Comparison of ENCODE assay signal across 8 cellular contexts in genomic region chr9:125262217-125262991, GRCh38. TPM values are rescaled to one million over a fixed set of nuclear protein-coding genes. Genes with fewer than 3 reads are reported as not detected.
DNase-seq lines count a peak whose midpoint lies in the region; ATAC-seq and TF ChIP-seq lines count a peak whose summit lies in the region.

No MANE protein-coding gene starts in this region.

- CTCF ChIA-PET in mammary epithelial cell (lab: Charles Lee; ENCODE audit: low non-redundant PET) = interaction anchor here (0.6 kb wide), 1 partner anchor 99 kb away, joined by 4 read pairs; no protein-coding TSS in a partner anchor

- 15% methylated on average over 7 of the region's 17 CpGs for WGBS in mammary epithelial cell (ENCODE audit: low coverage, missing lambda C conversion rate)

- no peaks in the 10 kb centered on the region for H3K27me3 ChIP-seq in mammary epithelial cell (ENCODE audit: insufficient read depth, low read length)
- no peaks in the 10 kb centered on the region for H3K27me3 ChIP-seq in uterus

- in situ Hi-C loops in G401 (cut with HindIII; ENCODE audit: low sequenced_read_pairs) (no loop called here), mammary epithelial cell (cut with MboI; ENCODE audit: low sequenced_read_pairs in 2 of 2) (no loop called here)

- no peaks in the 10 kb centered on the region for H4K20me1 ChIP-seq in mammary epithelial cell (ENCODE audit: insufficient read depth, low read length)

- H3K4me3 ChIP-seq in mammary epithelial cell (replicated peaks in 1 of 3; ENCODE audit: insufficient read depth in 1 of 3, low read depth in 2 of 3, low read length in 3 of 3) (peak overlapping the region; percentile 80 to 98 (median 86)), uterus (peak overlapping the region; percentile 76 to 87)

- H3K9me3 ChIP-seq in mammary epithelial cell (replicated peaks; ENCODE audit: insufficient read depth, low read length) = no peaks in the 10 kb centered on the region
- H3K9me3 ChIP-seq in uterus = no peaks in the 10 kb centered on the region

- TF ChIP-seq CTCF in mammary epithelial cell (conservative IDR thresholded peaks at IDR 0.05 in 1 of 2, IDR thresholded peaks at IDR 0.05 in 1 of 2; ENCODE audit: extremely low read depth in 1 of 2, insufficient read depth in 1 of 2, low read depth in 1 of 2, low read length in 2 of 2) (no peak), uterus (IDR thresholded peaks at IDR 0.05) (no peak)

- DNase-seq in G401 (ENCODE audit: low spot score) (peak; percentile 15), NAMALWA (ENCODE audit: low spot score) (peak; percentile 53), mammary epithelial cell (no peak), memory B cell (ENCODE audit: low spot score in 2 of 2) (no peak), uterus (no peak)
- DNase-seq in activated CD4-positive, alpha-beta T cell treated with anti-CD3 and anti-CD28 coated beads for 4 hours = no peak

- peak overlapping the region; percentile 97 for H3K27ac Mint-ChIP-seq in memory B cell

- H3K9ac ChIP-seq in mammary epithelial cell (ENCODE audit: insufficient read depth, low read length) = peak overlapping the region; percentile 76

- ATAC-seq in GM21723 (IDR thresholded peaks at IDR 0.05; ENCODE audit: unreplicated experiment) (peak; percentile 35), memory B cell (ENCODE audit: low read depth) (no peak), GM18873 (IDR thresholded peaks at IDR 0.05; ENCODE audit: low FRiP score, unreplicated experiment) (no peak)

- H3K36me3 Mint-ChIP-seq in memory B cell = peaks cover 8% of the 10 kb centered on the region

- peak overlapping the region; percentile 43 for H3K27ac ChIP-seq in mammary epithelial cell (ENCODE audit: insufficient read depth, low read depth, low read length)
- H3K27ac ChIP-seq in uterus = peak overlapping the region; percentile 47 to 82

- BruUV-seq in mammary epithelial cell (replicated peaks; lab: Mats Ljungman, UMichigan) = TSS peak; percentile 28

- peaks cover 55% of the 10 kb centered on the region for H3K79me2 ChIP-seq in mammary epithelial cell (ENCODE audit: insufficient read depth, low read length)

- H3K4me1 ChIP-seq in mammary epithelial cell (ENCODE audit: insufficient read depth, low read length) (peaks cover 4% of the 10 kb centered on the region), uterus (no peaks in the 10 kb centered on the region)

- H3K4me2 ChIP-seq in mammary epithelial cell (ENCODE audit: insufficient read depth, low read depth, low read length) = peak overlapping the region; percentile 72

- peak overlapping the region; percentile 92 for H2AFZ ChIP-seq in mammary epithelial cell (ENCODE audit: low read depth, low read length)

- no peak for TF ChIP-seq POLR2A in uterus (IDR thresholded peaks at IDR 0.05)

- H3K36me3 ChIP-seq in mammary epithelial cell (ENCODE audit: insufficient read depth, low read length) = peaks cover 3% of the 10 kb centered on the region
- no peaks in the 10 kb centered on the region for H3K36me3 ChIP-seq in uterus

- dilution Hi-C loops in mammary epithelial cell (cut with HindIII; ENCODE audit: low sequenced_read_pairs) = no loop called here

- intact Hi-C loops in mammary epithelial cell (cut with micrococcal nuclease) = no loop called here
- intact Hi-C loops in uterus (cut with DNase I; ENCODE audit: low total_unique reads) = no loop called here

- no peaks in the 10 kb centered on the region for H3K9me3 Mint-ChIP-seq in memory B cell

- H3K4me1 Mint-ChIP-seq in memory B cell = peaks cover 22% of the 10 kb centered on the region

- peak overlapping the region; percentile 99 for H3K4me3 Mint-ChIP-seq in memory B cell

- H3K27me3 Mint-ChIP-seq in memory B cell = no peaks in the 10 kb centered on the region

RNA-seq across cellular contexts. Expression of gene GAPVD1, which starts 0.8 kb away (rescaled TPM):
- 29.5 and 37.4 TPM in 2 replicates for total RNA-seq in G401 (2014; rRNA removed; shearing (Covaris generic))
- total RNA-seq in mammary epithelial cell (10 to 100 TPM; 58.1 to 73.7 TPM), uterus (10 to 100 TPM; 41.0 to 73.8 (median 64.0) TPM)
- polyA plus RNA-seq in mammary epithelial cell = 21.2 TPM
- polyA minus RNA-seq in mammary epithelial cell = 40.2 TPM

RNA-seq across cellular contexts. Expression of gene HSPA5, which starts 21.3 kb away (rescaled TPM):
- 86.5 and 145 TPM in 2 replicates for total RNA-seq in G401 (2014; rRNA removed; shearing (Covaris generic))
- total RNA-seq in mammary epithelial cell (100 to 1,000 TPM; 126 to 485 TPM), uterus (100 to 1,000 TPM in 2 of 4 donors, 10 to 100 TPM in 2; 23.1 to 143 (median 88.4) TPM)
- polyA plus RNA-seq in mammary epithelial cell = 237 TPM
- polyA minus RNA-seq in mammary epithelial cell = 229 TPM

Comparison
In these comparisons a context has a peak if more than half of its experiments do, and no peak if none do; other contexts are left out.
1. DNase-seq: peak in G401 (single experiment) and NAMALWA (single experiment); none in mammary epithelial cell (single experiment), memory B cell (0 of 2), uterus (0 of 2) and activated CD4-positive, alpha-beta T cell treated with anti-CD3 and anti-CD28 coated beads for 4 hours (0 of 2).